9 cellular contexts compared by ENCODE assay signal in genomic region chr3:86969500-86970189, GRCh38. TPM values are rescaled to one million over a fixed set of nuclear protein-coding genes. Genes with fewer than 3 reads are reported as not detected.
A peak's percentile ranks its signal among the peaks of the same experiment; 100 is the strongest.
DNase-seq lines count a peak whose midpoint lies in the region; ATAC-seq and TF ChIP-seq lines count a peak whose summit lies in the region.
"Had no signal": no experiment of that assay in that cellular context is flagged by ENCODE, and none has a peak within 500 bp of the region (broad histone marks: within the 10 kb centered on the region; RNA-seq: fewer than 3 reads in every experiment).

No MANE protein-coding gene starts in this region.

- 76 to 82% methylated on average over 6 of the region's 6 CpGs for WGBS in lower leg skin, 2 donors

- no TSS peak for BruUV-seq in Caco-2 (replicated peaks; lab: Mats Ljungman, UMichigan)

- H3K4me1 Mint-ChIP-seq in Caco-2 (ENCODE audit: low read depth, unreplicated experiment): peaks cover 21% of the 10 kb centered on the region

- H3K9me3 Mint-ChIP-seq in Caco-2 (ENCODE audit: unreplicated experiment): no peaks in the 10 kb centered on the region

- TF ChIP-seq CTCF in Caco-2 (IDR thresholded peaks at IDR 0.05; ENCODE audit: insufficient read depth in 1 of 2, low read depth in 1 of 2, low read length in 1 of 2, severe bottlenecking in 1 of 2, unreplicated experiment in 1 of 2) (peak; percentile 41 to 51), VCaP (conservative IDR thresholded peaks at IDR 0.05) (peak; percentile 65), lower leg skin (IDR thresholded peaks at IDR 0.05) (no peak)

- POLR2A ChIA-PET in Caco-2 (lab: Charles Lee): no interaction called here

- H3K4me3 ChIP-seq in Caco-2 (ENCODE audit: low read depth, low read length) (no peak overlapping the region), lower leg skin (ENCODE audit: low read depth, poor library complexity, severe bottlenecking) (no peak overlapping the region)

- no peak for TF ChIP-seq POLR2A in lower leg skin (IDR thresholded peaks at IDR 0.05)

- H3K27me3 Mint-ChIP-seq in Caco-2 (ENCODE audit: insufficient read depth, unreplicated experiment): no peaks in the 10 kb centered on the region

- H3K36me3 ChIP-seq in Caco-2 (ENCODE audit: control insufficient read depth, insufficient read depth, low read length): no peaks in the 10 kb centered on the region; the same call in 1 of the 2 replicates

- H3K36me3 Mint-ChIP-seq in Caco-2 (ENCODE audit: insufficient read depth, unreplicated experiment): peaks cover 12% of the 10 kb centered on the region

- ATAC-seq in GM18858 (IDR thresholded peaks at IDR 0.05; ENCODE audit: unreplicated experiment) (peak; percentile 65), HG02610 (IDR thresholded peaks at IDR 0.05; ENCODE audit: unreplicated experiment) (no peak)

- peaks cover 25% of the 10 kb centered on the region for H3K4me1 ChIP-seq in Caco-2

- intact Hi-C loops in Caco-2 (cut with micrococcal nuclease; ENCODE audit: unreplicated experiment): loop anchor here (1.0 to 2.0 kb wide), 2 partner anchors 21 to 114 kb away; partner anchors contain the start of gene VGLL3
- intact Hi-C loops in lower leg skin (cut with DNase I; ENCODE audit: low total_unique reads): no loop called here

- CTCF ChIA-PET in Caco-2 (lab: Charles Lee): no interaction called here

- no peak overlapping the region for H3K4me3 Mint-ChIP-seq in Caco-2 (ENCODE audit: unreplicated experiment)

- H3K27ac ChIP-seq in VCaP: no peak overlapping the region

- H3K27me3 ChIP-seq in Caco-2 (replicated peaks; ENCODE audit: control insufficient read depth, insufficient read depth, low read length): no peaks in the 10 kb centered on the region

- DNase-seq in Caco-2: peak in 1 of 2 experiments; percentile 36
- DNase-seq in HT-29 (ENCODE audit: low spot score): peak; percentile 28
- peak; percentile 56 for DNase-seq in left kidney (ENCODE audit: low read depth, low spot score)
- DNase-seq in lower leg skin (ENCODE audit: low spot score in 2 of 2): no peak
- DNase-seq in DMS79 treated with DMSO at 0.1 percent for 48 hours (lab: John Stamatoyannopoulos, UW): no peak

- no peak overlapping the region for H3K27ac Mint-ChIP-seq in Caco-2 (ENCODE audit: unreplicated experiment)

- H3K9me3 ChIP-seq in Caco-2: no peaks in the 10 kb centered on the region

RNA-seq across cellular contexts. Expression of gene VGLL3, which starts 21.3 kb away (rescaled TPM):
- 8.2 and 10.4 TPM in 2 replicates for total RNA-seq in Caco-2 (2022)
- total RNA-seq in HT-29 (2014; rRNA removed; shearing (Covaris generic)): 0.03 and 0.31 TPM in 2 replicates
- total RNA-seq in lower leg skin: 10 to 100 TPM in 2 of 4 donors, 1 to 10 TPM in 2; 8.0 to 24.7 (median 10.3) TPM
- total RNA-seq: T-helper 1 cell treated with Interleukin-12 subunit alpha and Interleukin-12 subunit beta and Interleukin-4 antibody, amounts not matched to agents 30 ng/mL and 1 ng/mL, for 36 hours had no signal

Comparison
In these comparisons a context has a peak if more than half of its experiments do, and no peak if none do; other contexts are left out.
1. DNase-seq: peak in HT-29 (single experiment) and left kidney (single experiment); none in lower leg skin (0 of 2) and DMS79 treated with DMSO at 0.1 percent for 48 hours (single experiment).
2. CTCF ChIP-seq: peak in Caco-2 (2 of 2) and VCaP (single experiment); none in lower leg skin (0 of 3).